ENCODE assay signal across 19 cellular contexts in genomic region chr1:224647449-224647848, GRCh38.
"Had no signal": no experiment of that assay in that cellular context is flagged by ENCODE, and none has a peak within 500 bp of the region (broad histone marks: within the 10 kb centered on the region; RNA-seq: fewer than 3 reads in every experiment).

No MANE protein-coding gene starts in this region.

- H3K4me3 Mint-ChIP-seq: activated CD8-positive, alpha-beta T cell treated with anti-CD3 and anti-CD28 coated beads for 36 hours; activated naive CD8-positive, alpha-beta T cell treated with anti-CD3 and anti-CD28 coated beads, Interleukin-2, amount 10 ng/mL, durations not matched to agents 7 days and 5 days; activated T-cell treated with anti-CD3 and anti-CD28 coated beads, Interleukin-2, amount 50 U/mL, for 72 hours had no signal

- H3K27me3 Mint-ChIP-seq: activated CD8-positive, alpha-beta T cell treated with anti-CD3 and anti-CD28 coated beads for 36 hours had no signal

- H3K27ac Mint-ChIP-seq: activated CD8-positive, alpha-beta T cell treated with anti-CD3 and anti-CD28 coated beads for 36 hours; activated naive CD8-positive, alpha-beta T cell treated with anti-CD3 and anti-CD28 coated beads, Interleukin-2, amount 10 ng/mL, durations not matched to agents 7 days and 5 days; activated T-cell treated with anti-CD3 and anti-CD28 coated beads, Interleukin-2, amount 50 U/mL, for 72 hours; activated T-helper 2 cell treated with anti-CD3 and anti-CD28 coated beads, Interferon-gamma antibody, Interleukin-2, Interleukin-4, amounts not matched to agents 10 μg/mL and 5 μg/mL and 100 μg/mL, durations not matched to agents 14 hours and 24 hours and 36 hours had no signal

- DNase-seq: activated CD4-positive, alpha-beta T cell treated with anti-CD3 and anti-CD28 coated beads for 4 hours; activated CD8-positive, alpha-beta memory T cell treated with anti-CD3 and anti-CD28 coated beads, Interleukin-2, amount 50 U/mL, for 4 hours; activated CD8-positive, alpha-beta T cell treated with anti-CD3 and anti-CD28 coated beads for 36 hours; activated naive CD4-positive, alpha-beta T cell treated with anti-CD3 and anti-CD28 coated beads, Interleukin-2, amount 50 U/mL, for 16 hours; activated naive CD8-positive, alpha-beta T cell treated with anti-CD3 and anti-CD28 coated beads, Interleukin-2, amount 10 ng/mL, durations not matched to agents 7 days and 5 days; activated T-cell treated with anti-CD3 and anti-CD28 coated beads, Interleukin-2, amount 50 U/mL, for 72 hours; adrenal gland; anterior cingulate cortex; central memory CD4-positive, alpha-beta T cell; MM.1S; NCI-H1105 treated with DMSO at 0.1 percent for 48 hours; NCI-H1436 treated with DMSO at 0.1 percent for 48 hours; NCI-H1930; NCI-H510A treated with DMSO at 0.1 percent for 48 hours; NCI-H69; PC-9; SIG-M5 had no signal

- ATAC-seq: activated CD4-positive, CD25-positive, alpha-beta regulatory T cell treated with anti-CD3 and anti-CD28 coated beads, Interleukin-2, amount 50 U/mL, for 24 hours; activated CD8-positive, alpha-beta T cell treated with anti-CD3 and anti-CD28 coated beads for 36 hours; activated T-cell treated with anti-CD3 and anti-CD28 coated beads, Interleukin-2, amount 50 U/mL, for 72 hours had no signal

- H3K9me3 Mint-ChIP-seq: activated CD8-positive, alpha-beta T cell treated with anti-CD3 and anti-CD28 coated beads for 36 hours; activated naive CD8-positive, alpha-beta T cell treated with anti-CD3 and anti-CD28 coated beads, Interleukin-2, amount 10 ng/mL, durations not matched to agents 7 days and 5 days; activated T-cell treated with anti-CD3 and anti-CD28 coated beads, Interleukin-2, amount 50 U/mL, for 72 hours; activated T-helper 2 cell treated with anti-CD3 and anti-CD28 coated beads, Interferon-gamma antibody, Interleukin-2, Interleukin-4, amounts not matched to agents 10 μg/mL and 5 μg/mL and 100 μg/mL, durations not matched to agents 14 hours and 24 hours and 36 hours had no signal

- H3K4me1 Mint-ChIP-seq: activated naive CD8-positive, alpha-beta T cell treated with anti-CD3 and anti-CD28 coated beads, Interleukin-2, amount 10 ng/mL, durations not matched to agents 7 days and 5 days had no signal

- H3K36me3 Mint-ChIP-seq: activated naive CD8-positive, alpha-beta T cell treated with anti-CD3 and anti-CD28 coated beads, Interleukin-2, amount 10 ng/mL, durations not matched to agents 7 days and 5 days had no signal
